ENCODE assay signal across 7 cellular contexts in genomic region chr10:132434405-132435005, GRCh38. TPM values are rescaled to one million over a fixed set of nuclear protein-coding genes. Genes with fewer than 3 reads are reported as not detected.
DNase-seq lines count a peak whose midpoint lies in the region; ATAC-seq and TF ChIP-seq lines count a peak whose summit lies in the region.

No MANE protein-coding gene starts in this region.

- DNase-seq in T-helper 2 cell (peak in 3 of 5 experiments; percentile 31 to 53 (median 35)), dermis blood vessel endothelial cell (peak; percentile 61), EL (no peak), GM13976 (ENCODE audit: low spot score) (no peak)
- DNase-seq in stimulated activated CD8-positive, alpha-beta memory T cell treated with anti-CD3 and anti-CD28 coated beads, Interleukin-4, amount 100 ng/mL, for 48 hours = peak; percentile 79

- TF ChIP-seq CTCF in GM13976 (IDR thresholded peaks at IDR 0.05; ENCODE audit: borderline replicate concordance, control extremely low read depth, extremely low read depth, insufficient read depth, missing control alignments) = no peak

- peak; percentile 73 for ATAC-seq in HG02884 (IDR thresholded peaks at IDR 0.05; ENCODE audit: unreplicated experiment)
- no peak for ATAC-seq in HG03571 (IDR thresholded peaks at IDR 0.05; ENCODE audit: unreplicated experiment)

- in situ Hi-C loops in GM13976 (cut with MboI; ENCODE audit: low sequenced_read_pairs, unreplicated experiment) = no loop called here

RNA-seq across cellular contexts. Expression of gene PWWP2B, which starts 37.5 kb away (rescaled TPM):
- total RNA-seq in dermis blood vessel endothelial cell = 15.1 and 16.3 TPM in 2 replicates

Comparison
In these comparisons a context has a peak if more than half of its experiments do, and no peak if none do; other contexts are left out.
1. DNase-seq: peak in T-helper 2 cell (3 of 5), dermis blood vessel endothelial cell (single experiment) and stimulated activated CD8-positive, alpha-beta memory T cell treated with anti-CD3 and anti-CD28 coated beads, Interleukin-4, amount 100 ng/mL, for 48 hours (single experiment); none in EL (single experiment) and GM13976 (single experiment).